In the genomic region with DNA sequence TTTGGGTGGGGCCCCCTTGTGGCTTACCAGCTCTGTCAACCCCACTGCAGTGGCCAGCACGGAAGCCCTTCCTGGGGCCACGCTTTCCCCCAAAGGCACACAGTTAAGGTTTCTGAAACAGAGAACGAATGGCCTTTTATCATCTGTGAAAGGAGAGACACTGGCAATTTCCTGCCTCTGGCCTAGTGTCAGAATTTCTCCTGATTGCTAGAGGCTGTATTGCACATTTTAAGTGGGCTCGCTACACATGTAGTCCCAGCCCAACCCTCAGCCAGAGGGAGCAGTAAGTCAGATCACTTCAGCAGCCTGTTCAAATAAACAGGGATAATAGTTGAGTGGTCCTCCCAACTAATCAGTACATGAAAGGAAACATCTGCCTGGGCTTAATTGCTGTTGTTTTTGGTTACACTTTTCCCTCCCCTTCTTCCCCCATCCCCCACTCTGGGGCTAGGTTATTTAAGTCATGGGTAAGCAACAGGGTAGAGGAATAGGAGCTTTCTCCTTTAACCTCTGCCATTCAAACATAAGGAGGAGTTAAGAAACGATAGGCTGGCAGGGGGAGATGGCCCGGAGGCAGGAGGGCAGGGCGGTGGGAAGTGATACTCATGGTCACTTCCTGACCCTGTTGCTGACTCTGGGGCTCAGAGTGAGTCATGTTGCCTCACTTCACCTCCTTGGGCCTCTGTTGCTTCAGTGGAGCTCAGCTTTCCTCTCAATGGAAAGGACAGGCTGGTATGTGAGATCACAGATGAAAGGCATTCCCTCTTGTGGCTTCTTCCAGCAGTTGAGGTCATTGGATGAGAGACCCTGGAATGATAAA, we compare ENCODE assay signal across 7 cellular contexts.
DNase-seq lines count a peak whose midpoint lies in the region; ATAC-seq and TF ChIP-seq lines count a peak whose summit lies in the region.
"Not testable (repeated sequence)": the region's sequence is repeated elsewhere in the genome, so short reads cannot be mapped to it uniquely, and the experiment has no call there.

No MANE protein-coding gene starts in this region.

- not testable (repeated sequence) for H3K36me3 Mint-ChIP-seq in neural progenitor cell

- H3K4me1 Mint-ChIP-seq in neural progenitor cell, result not testable (repeated sequence)

- not testable (repeated sequence) for H3K27me3 Mint-ChIP-seq in neural progenitor cell (ENCODE audit: insufficient read depth, low read depth)

- not testable (repeated sequence) for H3K4me3 ChIP-seq in neural progenitor cell

- DNase-seq in HCEC 1CT, result peak; percentile 17
- peak; percentile 19 for DNase-seq in NCI-H2029 treated with DMSO at 0.1 percent for 48 hours (lab: John Stamatoyannopoulos, UW)
- DNase-seq in SHP77 treated with DMSO at 0.1 percent for 48 hours (lab: John Stamatoyannopoulos, UW), result peak; percentile 9
- peak; percentile 22 to 31 for DNase-seq in activated T-cell treated with anti-CD3 and anti-CD28 coated beads, Interleukin-2, amount 50 U/mL, for 48 hours
- peak; percentile 69 for DNase-seq in dermis blood vessel endothelial cell
- peak; percentile 19 for DNase-seq in left cardiac atrium
- DNase-seq in neural progenitor cell (ENCODE audit: low spot score), result peak; percentile 5

- not testable (repeated sequence) for TF ChIP-seq CTCF in neural progenitor cell (IDR thresholded peaks at IDR 0.05)

- not testable (repeated sequence) for H3K4me1 ChIP-seq in neural progenitor cell

- peak; percentile 77 to 87 for ATAC-seq in left cardiac atrium

- not testable (repeated sequence) for H3K4me3 Mint-ChIP-seq in neural progenitor cell

- H3K9me3 Mint-ChIP-seq in neural progenitor cell, result not testable (repeated sequence)

- H3K79me2 ChIP-seq in neural progenitor cell (ENCODE audit: low read depth), result not testable (repeated sequence)

- not testable (repeated sequence) for H2AFZ ChIP-seq in neural progenitor cell (replicated peaks)

- not testable (repeated sequence) for H3K27me3 ChIP-seq in neural progenitor cell

- intact Hi-C loops in left cardiac atrium (cut with DNase I), result not testable (repeated sequence)

- not testable (repeated sequence) for H3K9me3 ChIP-seq in neural progenitor cell (ENCODE audit: low read depth)

- H3K27ac ChIP-seq in neural progenitor cell, result not testable (repeated sequence)

- not testable (repeated sequence) for H3K9ac ChIP-seq in neural progenitor cell

- not testable (repeated sequence) for H3K4me2 ChIP-seq in neural progenitor cell

- not testable (repeated sequence) for H3K36me3 ChIP-seq in neural progenitor cell

- H4K20me1 ChIP-seq in neural progenitor cell (ENCODE audit: low read depth), result not testable (repeated sequence)

- H3F3A ChIP-seq in neural progenitor cell (ENCODE audit: low read depth), result not testable (repeated sequence)

- H3K27ac Mint-ChIP-seq in neural progenitor cell, result not testable (repeated sequence)

Comparison
In these comparisons a context has a peak if more than half of its experiments do, and no peak if none do; other contexts are left out.
1. DNase-seq: peak in every context shown above with its lines; median percentile 69 in dermis blood vessel endothelial cell; 26 in activated T-cell treated with anti-CD3 and anti-CD28 coated beads, Interleukin-2, amount 50 U/mL, for 48 hours; 19 in NCI-H2029 treated with DMSO at 0.1 percent for 48 hours; 19 in left cardiac atrium; 17 in HCEC 1CT; 9 in SHP77 treated with DMSO at 0.1 percent for 48 hours; 5 in neural progenitor cell.